In genomic region chr11:12746593-12747097, GRCh38 we compare ENCODE assay signal across 8 cellular contexts.
DNase-seq lines count a peak whose midpoint lies in the region; ATAC-seq and TF ChIP-seq lines count a peak whose summit lies in the region.

No MANE protein-coding gene starts in this region.

- H3K4me3 Mint-ChIP-seq in brain (peak overlapping the region; percentile 9 to 76 (median 50)), mesothelial cell of epicardium (peak overlapping the region; percentile 44)

- H3K9me3 ChIP-seq in DND-41 (ENCODE audit: insufficient read depth, low read length, severe bottlenecking), result no peaks in the 10 kb centered on the region

- H3K79me2 ChIP-seq in DND-41 (ENCODE audit: insufficient read depth, low read length), result no peaks in the 10 kb centered on the region

- H3K4me1 Mint-ChIP-seq in brain (peaks cover 91% of the 10 kb centered on the region), mesothelial cell of epicardium (peaks cover 76% of the 10 kb centered on the region)

- no peak overlapping the region for H3K4me2 ChIP-seq in DND-41 (ENCODE audit: insufficient read depth, low read length)

- peak; percentile 68 for DNase-seq in DND-41
- peak; percentile 95 for DNase-seq in NCI-H2107 treated with DMSO at 0.1 percent for 48 hours (lab: John Stamatoyannopoulos, UW; ENCODE audit: unreplicated experiment)
- DNase-seq in mesothelial cell of epicardium (ENCODE audit: low spot score in 2 of 2, unreplicated experiment in 2 of 2), result peak; percentile 80 to 90
- DNase-seq in KG1 (lab: John Stamatoyannopoulos, UW), result no peak
- DNase-seq in midbrain (lab: John Stamatoyannopoulos, UW), result no peak

- no peaks in the 10 kb centered on the region for H3K27me3 Mint-ChIP-seq in brain
- H3K27me3 Mint-ChIP-seq in mesothelial cell of epicardium (ENCODE audit: low read depth), result no peaks in the 10 kb centered on the region

- H3K4me3 ChIP-seq in DND-41 (ENCODE audit: low read depth in 1 of 2, low read length in 2 of 2), result no peak overlapping the region

- ATAC-seq in DND-41 (ENCODE audit: insufficient read depth, low read depth) (peak; percentile 94), HG02885 (IDR thresholded peaks at IDR 0.05; ENCODE audit: poor library complexity, unreplicated experiment) (no peak), HG03520 (IDR thresholded peaks at IDR 0.05; ENCODE audit: unreplicated experiment) (no peak)

- H3K36me3 Mint-ChIP-seq in brain, result no peaks in the 10 kb centered on the region
- no peaks in the 10 kb centered on the region for H3K36me3 Mint-ChIP-seq in mesothelial cell of epicardium

- H3K9me3 Mint-ChIP-seq in brain, result no peaks in the 10 kb centered on the region
- H3K9me3 Mint-ChIP-seq in mesothelial cell of epicardium, result no peaks in the 10 kb centered on the region

- no peak overlapping the region for H2AFZ ChIP-seq in DND-41 (ENCODE audit: low read depth, low read length)

- TF ChIP-seq CTCF in DND-41 (IDR thresholded peaks at IDR 0.05; ENCODE audit: borderline replicate concordance, extremely low read depth, low read length, poor library complexity, severe bottlenecking) (no peak), brain (conservative IDR thresholded peaks at IDR 0.05) (no peak), mesothelial cell of epicardium (IDR thresholded peaks at IDR 0.05; ENCODE audit: unreplicated experiment) (no peak)

- H3K27ac Mint-ChIP-seq in brain (peak overlapping the region; percentile 30 to 90 (median 62)), mesothelial cell of epicardium (peak overlapping the region; percentile 96)

- peaks cover 13% of the 10 kb centered on the region for H3K27me3 ChIP-seq in DND-41 (ENCODE audit: insufficient read depth, low read length, poor library complexity)

- H3K36me3 ChIP-seq in DND-41 (ENCODE audit: insufficient read depth, low read length), result no peaks in the 10 kb centered on the region

- peaks cover 8% of the 10 kb centered on the region; the same call in 1 of the 2 replicates for H3K4me1 ChIP-seq in DND-41 (ENCODE audit: insufficient read depth, low read length)

- H4K20me1 ChIP-seq in DND-41 (ENCODE audit: insufficient read depth, low read length), result peaks cover 4% of the 10 kb centered on the region; the same call in 1 of the 2 replicates

- no peak overlapping the region for H3K9ac ChIP-seq in DND-41 (ENCODE audit: low read depth, low read length)

- H3K27ac ChIP-seq in DND-41 (ENCODE audit: low read length), result no peak overlapping the region

Comparison
In these comparisons a context has a peak if more than half of its experiments do, and no peak if none do; other contexts are left out.
1. DNase-seq: peak in DND-41 (single experiment), NCI-H2107 treated with DMSO at 0.1 percent for 48 hours (single experiment) and mesothelial cell of epicardium (2 of 2); none in KG1 (single experiment) and midbrain (single experiment).